1 cellular context compared by ENCODE assay signal in genomic region chr3:36210840-36211655, GRCh38.
TF ChIP-seq lines count a peak whose summit lies in the region.

No MANE protein-coding gene starts in this region.

TF ChIP-seq in SK-N-SH, 30 proteins besides CTCF, POLR2A, EP300 and RAD21 (continued from another document):
- no peak for TF ChIP-seq PBX3 (IDR thresholded peaks at IDR 0.05)
- no peak for TF ChIP-seq GATA2 (CRISPR knock-in tag; IDR thresholded peaks at IDR 0.05)
- no peak for TF ChIP-seq TCF12 (IDR thresholded peaks at IDR 0.05)
- no peak for TF ChIP-seq JUND (IDR thresholded peaks at IDR 0.05)
- TF ChIP-seq RXRA (IDR thresholded peaks at IDR 0.05; ENCODE audit: borderline replicate concordance, low read depth) = no peak
